Comparison of ENCODE assay signal across 20 cellular contexts in the genomic region with DNA sequence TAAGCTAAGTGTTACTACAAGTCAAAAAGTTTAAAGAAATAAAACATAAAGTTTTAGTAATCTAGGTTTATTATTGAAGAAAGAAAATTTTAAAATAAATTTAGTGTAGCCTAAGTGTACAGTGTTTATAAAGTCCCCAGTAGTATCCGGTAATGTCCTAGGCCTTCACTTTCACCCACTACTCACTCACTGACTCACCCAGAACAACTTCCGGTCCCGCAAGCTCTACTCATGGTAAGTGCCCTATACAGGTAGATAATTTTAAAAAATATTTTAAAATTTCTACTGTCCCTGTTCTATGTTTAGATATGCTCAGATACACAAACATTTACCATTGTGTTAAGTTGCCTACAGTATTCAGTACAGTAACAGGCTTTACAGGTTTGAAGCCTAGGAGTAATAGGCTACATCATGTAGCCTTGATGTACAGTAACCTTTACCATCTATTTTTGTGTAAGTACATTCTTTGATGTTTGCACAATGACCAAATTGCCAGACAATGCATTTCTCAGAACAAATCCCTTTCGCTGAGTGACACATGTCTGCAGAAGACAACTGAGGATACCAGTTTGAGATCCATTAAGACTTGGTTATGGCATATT.
"Had no signal": no experiment of that assay in that cellular context is flagged by ENCODE, and none has a peak within 500 bp of the region (broad histone marks: within the 10 kb centered on the region; RNA-seq: fewer than 3 reads in every experiment).

No MANE protein-coding gene starts in this region.

- H3K36me3 ChIP-seq: neutrophil, pancreas, right atrium auricular region had no signal

- DNase-seq: activated B cell treated with CpG ODN at 0.5 μM for 24 hours; activated CD4-positive, alpha-beta T cell treated with anti-CD3 and anti-CD28 coated beads for 36 hours; activated CD4-positive, alpha-beta T cell treated with anti-CD3 and anti-CD28 coated beads, Interleukin-2, amount 50 U/mL, for 4 hours; activated CD8-positive, alpha-beta memory T cell treated with anti-CD3 and anti-CD28 coated beads for 24 hours; activated CD8-positive, alpha-beta memory T cell treated with anti-CD3 and anti-CD28 coated beads, Interleukin-2, amount 50 U/mL, for 4 hours; activated T-cell treated with anti-CD3 and anti-CD28 coated beads, Interleukin-2, amount 50 U/mL, for 24 hours; aorta; effector CD4-positive, alpha-beta T cell; hippocampal formation; left ventricle myocardium superior; pancreas; psoas muscle; stimulated activated CD4-positive, alpha-beta T cell treated with anti-CD3 and anti-CD28 coated beads, Interleukin-4, amount 100 ng/mL, for 24 hours; stimulated activated naive CD8-positive, alpha-beta T cell treated with anti-CD3 and anti-CD28 coated beads, Interleukin-15, Interleukin-2, amounts not matched to agents 100 U/mL and 50 U/mL, for 24 hours; T-helper 9 cell had no signal

- ATAC-seq: activated CD4-positive, alpha-beta T cell treated with anti-CD3 and anti-CD28 coated beads for 36 hours; activated naive CD4-positive, alpha-beta T cell treated with anti-CD3 and anti-CD28 coated beads, Interleukin-2, amount 50 U/mL, for 72 hours; activated T-helper 17 cell treated with anti-CD3 and anti-CD28 coated beads, Interleukin-2, amount 50 U/mL, for 72 hours; left ventricle myocardium superior; natural killer cell treated with Interleukin-12 subunit alpha and Interleukin-12 subunit beta and Interleukin-15 and Interleukin-18, amount 100 ng/mL, for 72 hours; pancreas; psoas muscle; stimulated activated naive CD8-positive, alpha-beta T cell treated with anti-CD3 and anti-CD28 coated beads, Interleukin-15, Interleukin-2, amounts not matched to agents 100 U/mL and 50 U/mL, for 24 hours had no signal

- H3K27me3 ChIP-seq: neutrophil, pancreas, right atrium auricular region had no signal

- H3K27ac ChIP-seq: neutrophil, pancreas, psoas muscle, right atrium auricular region had no signal

- H3K4me1 ChIP-seq: pancreas, psoas muscle, right atrium auricular region had no signal

- H3K4me3 ChIP-seq: pancreas, psoas muscle, right atrium auricular region had no signal

- H3K9me3 ChIP-seq: neutrophil, pancreas, psoas muscle, right atrium auricular region had no signal
